Comparison of ENCODE assay signal across 1 cellular context in the genomic region with DNA sequence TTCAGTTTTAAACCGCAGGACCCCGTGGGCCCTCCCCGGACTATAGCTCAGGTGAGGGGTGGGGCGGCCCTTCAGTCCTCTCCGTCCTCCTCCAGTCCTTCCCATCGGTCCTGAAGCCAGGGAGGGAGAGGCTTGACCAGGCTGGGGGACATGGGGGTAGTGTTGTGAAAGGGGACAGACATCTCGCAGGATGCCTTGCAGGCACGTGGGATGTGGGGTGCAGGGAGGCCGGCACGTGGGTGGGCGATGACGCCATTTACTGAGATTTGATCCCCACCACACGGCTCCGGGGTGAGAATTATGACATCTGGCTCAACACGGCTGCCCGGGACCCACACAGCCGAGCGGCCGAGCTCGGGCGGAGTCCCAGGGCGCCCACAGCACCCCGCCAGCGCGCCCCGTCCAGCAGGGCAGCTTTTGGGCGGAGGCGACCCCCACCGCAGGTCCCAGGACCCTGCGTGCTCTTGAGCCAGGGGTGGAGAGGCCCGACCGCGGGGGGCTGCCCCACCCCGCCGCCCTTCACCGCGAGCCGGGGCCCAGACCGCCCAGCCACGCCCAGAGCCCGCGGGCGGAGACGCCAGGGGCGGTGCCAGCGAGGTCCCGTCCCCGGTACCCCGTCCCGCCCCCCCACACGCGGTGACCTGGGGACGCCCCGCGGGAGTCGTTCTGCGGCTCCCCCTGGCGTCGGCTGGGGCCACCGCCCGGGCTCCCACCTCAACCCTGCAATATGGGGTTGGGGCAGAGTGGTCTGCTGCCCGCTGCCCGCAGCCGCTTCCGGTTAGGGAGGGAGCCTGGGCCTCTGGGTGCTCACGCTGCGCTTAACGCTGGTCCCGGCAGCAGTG.
TF ChIP-seq lines count a peak whose summit lies in the region.

No MANE protein-coding gene starts in this region.

TF ChIP-seq in WTC11, 78 proteins besides CTCF, POLR2A, EP300 and RAD21 (continued from another document and continues in another):
- TF ChIP-seq, protein P1, sequence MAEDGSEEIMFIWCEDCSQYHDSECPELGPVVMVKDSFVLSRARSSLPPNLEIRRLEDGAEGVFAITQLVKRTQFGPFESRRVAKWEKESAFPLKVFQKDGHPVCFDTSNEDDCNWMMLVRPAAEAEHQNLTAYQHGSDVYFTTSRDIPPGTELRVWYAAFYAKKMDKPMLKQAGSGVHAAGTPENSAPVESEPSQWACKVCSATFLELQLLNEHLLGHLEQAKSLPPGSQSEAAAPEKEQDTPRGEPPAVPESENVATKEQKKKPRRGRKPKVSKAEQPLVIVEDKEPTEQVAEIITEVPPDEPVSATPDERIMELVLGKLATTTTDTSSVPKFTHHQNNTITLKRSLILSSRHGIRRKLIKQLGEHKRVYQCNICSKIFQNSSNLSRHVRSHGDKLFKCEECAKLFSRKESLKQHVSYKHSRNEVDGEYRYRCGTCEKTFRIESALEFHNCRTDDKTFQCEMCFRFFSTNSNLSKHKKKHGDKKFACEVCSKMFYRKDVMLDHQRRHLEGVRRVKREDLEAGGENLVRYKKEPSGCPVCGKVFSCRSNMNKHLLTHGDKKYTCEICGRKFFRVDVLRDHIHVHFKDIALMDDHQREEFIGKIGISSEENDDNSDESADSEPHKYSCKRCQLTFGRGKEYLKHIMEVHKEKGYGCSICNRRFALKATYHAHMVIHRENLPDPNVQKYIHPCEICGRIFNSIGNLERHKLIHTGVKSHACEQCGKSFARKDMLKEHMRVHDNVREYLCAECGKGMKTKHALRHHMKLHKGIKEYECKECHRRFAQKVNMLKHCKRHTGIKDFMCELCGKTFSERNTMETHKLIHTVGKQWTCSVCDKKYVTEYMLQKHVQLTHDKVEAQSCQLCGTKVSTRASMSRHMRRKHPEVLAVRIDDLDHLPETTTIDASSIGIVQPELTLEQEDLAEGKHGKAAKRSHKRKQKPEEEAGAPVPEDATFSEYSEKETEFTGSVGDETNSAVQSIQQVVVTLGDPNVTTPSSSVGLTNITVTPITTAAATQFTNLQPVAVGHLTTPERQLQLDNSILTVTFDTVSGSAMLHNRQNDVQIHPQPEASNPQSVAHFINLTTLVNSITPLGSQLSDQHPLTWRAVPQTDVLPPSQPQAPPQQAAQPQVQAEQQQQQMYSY (CRISPR knock-in tag; IDR thresholded peaks at IDR 0.05) = no peak
- TF ChIP-seq ZNF671 (CRISPR knock-in tag; IDR thresholded peaks at IDR 0.05) (no peak), ZNF263 (CRISPR knock-in tag; IDR thresholded peaks at IDR 0.05; ENCODE audit: low read depth) (no peak), KAT7 (CRISPR knock-in tag; IDR thresholded peaks at IDR 0.05; ENCODE audit: borderline replicate concordance) (no peak), ZBTB21 (CRISPR knock-in tag; IDR thresholded peaks at IDR 0.05; ENCODE audit: borderline replicate concordance) (no peak), ZNF423 (CRISPR knock-in tag; IDR thresholded peaks at IDR 0.05) (peak; percentile 39; the same call in 1 of the 2 replicates), RELA (CRISPR knock-in tag; IDR thresholded peaks at IDR 0.05; ENCODE audit: borderline replicate concordance) (no peak), ETV6 (CRISPR knock-in tag; IDR thresholded peaks at IDR 0.05) (no peak), HMGA2 (CRISPR knock-in tag; IDR thresholded peaks at IDR 0.05) (no peak), ZNF232 (CRISPR knock-in tag; IDR thresholded peaks at IDR 0.05) (no peak), IRF2 (CRISPR knock-in tag; IDR thresholded peaks at IDR 0.05; ENCODE audit: borderline replicate concordance, low read depth) (no peak), ESRRA (CRISPR knock-in tag; IDR thresholded peaks at IDR 0.05; ENCODE audit: borderline replicate concordance) (no peak), SOX15 (CRISPR knock-in tag; IDR thresholded peaks at IDR 0.05) (no peak), NR2C2 (CRISPR knock-in tag; IDR thresholded peaks at IDR 0.05) (no peak), SP1 (CRISPR knock-in tag; conservative IDR thresholded peaks at IDR 0.05) (peak; percentile 50), SMAD4 (CRISPR knock-in tag; IDR thresholded peaks at IDR 0.05) (no peak), CBFB (CRISPR knock-in tag; IDR thresholded peaks at IDR 0.05; ENCODE audit: low read depth) (no peak)
- TF ChIP-seq, protein P2, sequence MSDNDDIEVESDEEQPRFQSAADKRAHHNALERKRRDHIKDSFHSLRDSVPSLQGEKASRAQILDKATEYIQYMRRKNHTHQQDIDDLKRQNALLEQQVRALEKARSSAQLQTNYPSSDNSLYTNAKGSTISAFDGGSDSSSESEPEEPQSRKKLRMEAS (CRISPR knock-in tag; IDR thresholded peaks at IDR 0.05) = peak; percentile 48; the same call in 1 of the 2 replicates
- TF ChIP-seq, protein P3, sequence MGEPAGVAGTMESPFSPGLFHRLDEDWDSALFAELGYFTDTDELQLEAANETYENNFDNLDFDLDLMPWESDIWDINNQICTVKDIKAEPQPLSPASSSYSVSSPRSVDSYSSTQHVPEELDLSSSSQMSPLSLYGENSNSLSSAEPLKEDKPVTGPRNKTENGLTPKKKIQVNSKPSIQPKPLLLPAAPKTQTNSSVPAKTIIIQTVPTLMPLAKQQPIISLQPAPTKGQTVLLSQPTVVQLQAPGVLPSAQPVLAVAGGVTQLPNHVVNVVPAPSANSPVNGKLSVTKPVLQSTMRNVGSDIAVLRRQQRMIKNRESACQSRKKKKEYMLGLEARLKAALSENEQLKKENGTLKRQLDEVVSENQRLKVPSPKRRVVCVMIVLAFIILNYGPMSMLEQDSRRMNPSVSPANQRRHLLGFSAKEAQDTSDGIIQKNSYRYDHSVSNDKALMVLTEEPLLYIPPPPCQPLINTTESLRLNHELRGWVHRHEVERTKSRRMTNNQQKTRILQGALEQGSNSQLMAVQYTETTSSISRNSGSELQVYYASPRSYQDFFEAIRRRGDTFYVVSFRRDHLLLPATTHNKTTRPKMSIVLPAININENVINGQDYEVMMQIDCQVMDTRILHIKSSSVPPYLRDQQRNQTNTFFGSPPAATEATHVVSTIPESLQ (CRISPR knock-in tag; IDR thresholded peaks at IDR 0.05) = no peak
- TF ChIP-seq, protein P4, sequence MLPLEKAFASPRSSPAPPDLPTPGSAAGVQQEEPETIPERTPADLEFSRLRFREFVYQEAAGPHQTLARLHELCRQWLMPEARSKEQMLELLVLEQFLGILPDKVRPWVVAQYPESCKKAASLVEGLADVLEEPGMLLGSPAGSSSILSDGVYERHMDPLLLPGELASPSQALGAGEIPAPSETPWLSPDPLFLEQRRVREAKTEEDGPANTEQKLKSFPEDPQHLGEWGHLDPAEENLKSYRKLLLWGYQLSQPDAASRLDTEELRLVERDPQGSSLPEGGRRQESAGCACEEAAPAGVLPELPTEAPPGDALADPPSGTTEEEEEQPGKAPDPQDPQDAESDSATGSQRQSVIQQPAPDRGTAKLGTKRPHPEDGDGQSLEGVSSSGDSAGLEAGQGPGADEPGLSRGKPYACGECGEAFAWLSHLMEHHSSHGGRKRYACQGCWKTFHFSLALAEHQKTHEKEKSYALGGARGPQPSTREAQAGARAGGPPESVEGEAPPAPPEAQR (CRISPR knock-in tag; IDR thresholded peaks at IDR 0.05) = no peak
- TF ChIP-seq, protein P5, sequence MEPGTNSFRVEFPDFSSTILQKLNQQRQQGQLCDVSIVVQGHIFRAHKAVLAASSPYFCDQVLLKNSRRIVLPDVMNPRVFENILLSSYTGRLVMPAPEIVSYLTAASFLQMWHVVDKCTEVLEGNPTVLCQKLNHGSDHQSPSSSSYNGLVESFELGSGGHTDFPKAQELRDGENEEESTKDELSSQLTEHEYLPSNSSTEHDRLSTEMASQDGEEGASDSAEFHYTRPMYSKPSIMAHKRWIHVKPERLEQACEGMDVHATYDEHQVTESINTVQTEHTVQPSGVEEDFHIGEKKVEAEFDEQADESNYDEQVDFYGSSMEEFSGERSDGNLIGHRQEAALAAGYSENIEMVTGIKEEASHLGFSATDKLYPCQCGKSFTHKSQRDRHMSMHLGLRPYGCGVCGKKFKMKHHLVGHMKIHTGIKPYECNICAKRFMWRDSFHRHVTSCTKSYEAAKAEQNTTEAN (CRISPR knock-in tag; IDR thresholded peaks at IDR 0.05) = no peak
- TF ChIP-seq, protein P6, sequence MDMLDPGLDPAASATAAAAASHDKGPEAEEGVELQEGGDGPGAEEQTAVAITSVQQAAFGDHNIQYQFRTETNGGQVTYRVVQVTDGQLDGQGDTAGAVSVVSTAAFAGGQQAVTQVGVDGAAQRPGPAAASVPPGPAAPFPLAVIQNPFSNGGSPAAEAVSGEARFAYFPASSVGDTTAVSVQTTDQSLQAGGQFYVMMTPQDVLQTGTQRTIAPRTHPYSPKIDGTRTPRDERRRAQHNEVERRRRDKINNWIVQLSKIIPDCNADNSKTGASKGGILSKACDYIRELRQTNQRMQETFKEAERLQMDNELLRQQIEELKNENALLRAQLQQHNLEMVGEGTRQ (CRISPR knock-in tag; IDR thresholded peaks at IDR 0.05) = no peak
- TF ChIP-seq, protein P7, sequence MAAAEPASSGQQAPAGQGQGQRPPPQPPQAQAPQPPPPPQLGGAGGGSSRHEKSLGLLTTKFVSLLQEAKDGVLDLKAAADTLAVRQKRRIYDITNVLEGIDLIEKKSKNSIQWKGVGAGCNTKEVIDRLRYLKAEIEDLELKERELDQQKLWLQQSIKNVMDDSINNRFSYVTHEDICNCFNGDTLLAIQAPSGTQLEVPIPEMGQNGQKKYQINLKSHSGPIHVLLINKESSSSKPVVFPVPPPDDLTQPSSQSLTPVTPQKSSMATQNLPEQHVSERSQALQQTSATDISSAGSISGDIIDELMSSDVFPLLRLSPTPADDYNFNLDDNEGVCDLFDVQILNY (CRISPR knock-in tag; IDR thresholded peaks at IDR 0.05) = 0 out of 2 replicates have a peak, but pooled peaks have one; percentile 39
- TF ChIP-seq, protein P8, sequence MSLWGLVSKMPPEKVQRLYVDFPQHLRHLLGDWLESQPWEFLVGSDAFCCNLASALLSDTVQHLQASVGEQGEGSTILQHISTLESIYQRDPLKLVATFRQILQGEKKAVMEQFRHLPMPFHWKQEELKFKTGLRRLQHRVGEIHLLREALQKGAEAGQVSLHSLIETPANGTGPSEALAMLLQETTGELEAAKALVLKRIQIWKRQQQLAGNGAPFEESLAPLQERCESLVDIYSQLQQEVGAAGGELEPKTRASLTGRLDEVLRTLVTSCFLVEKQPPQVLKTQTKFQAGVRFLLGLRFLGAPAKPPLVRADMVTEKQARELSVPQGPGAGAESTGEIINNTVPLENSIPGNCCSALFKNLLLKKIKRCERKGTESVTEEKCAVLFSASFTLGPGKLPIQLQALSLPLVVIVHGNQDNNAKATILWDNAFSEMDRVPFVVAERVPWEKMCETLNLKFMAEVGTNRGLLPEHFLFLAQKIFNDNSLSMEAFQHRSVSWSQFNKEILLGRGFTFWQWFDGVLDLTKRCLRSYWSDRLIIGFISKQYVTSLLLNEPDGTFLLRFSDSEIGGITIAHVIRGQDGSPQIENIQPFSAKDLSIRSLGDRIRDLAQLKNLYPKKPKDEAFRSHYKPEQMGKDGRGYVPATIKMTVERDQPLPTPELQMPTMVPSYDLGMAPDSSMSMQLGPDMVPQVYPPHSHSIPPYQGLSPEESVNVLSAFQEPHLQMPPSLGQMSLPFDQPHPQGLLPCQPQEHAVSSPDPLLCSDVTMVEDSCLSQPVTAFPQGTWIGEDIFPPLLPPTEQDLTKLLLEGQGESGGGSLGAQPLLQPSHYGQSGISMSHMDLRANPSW (CRISPR knock-in tag; conservative IDR thresholded peaks at IDR 0.05; ENCODE audit: low read depth) = no peak
- TF ChIP-seq, protein P9, sequence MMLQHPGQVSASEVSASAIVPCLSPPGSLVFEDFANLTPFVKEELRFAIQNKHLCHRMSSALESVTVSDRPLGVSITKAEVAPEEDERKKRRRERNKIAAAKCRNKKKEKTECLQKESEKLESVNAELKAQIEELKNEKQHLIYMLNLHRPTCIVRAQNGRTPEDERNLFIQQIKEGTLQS (CRISPR knock-in tag; conservative IDR thresholded peaks at IDR 0.05) = no peak
- TF ChIP-seq, protein P10, sequence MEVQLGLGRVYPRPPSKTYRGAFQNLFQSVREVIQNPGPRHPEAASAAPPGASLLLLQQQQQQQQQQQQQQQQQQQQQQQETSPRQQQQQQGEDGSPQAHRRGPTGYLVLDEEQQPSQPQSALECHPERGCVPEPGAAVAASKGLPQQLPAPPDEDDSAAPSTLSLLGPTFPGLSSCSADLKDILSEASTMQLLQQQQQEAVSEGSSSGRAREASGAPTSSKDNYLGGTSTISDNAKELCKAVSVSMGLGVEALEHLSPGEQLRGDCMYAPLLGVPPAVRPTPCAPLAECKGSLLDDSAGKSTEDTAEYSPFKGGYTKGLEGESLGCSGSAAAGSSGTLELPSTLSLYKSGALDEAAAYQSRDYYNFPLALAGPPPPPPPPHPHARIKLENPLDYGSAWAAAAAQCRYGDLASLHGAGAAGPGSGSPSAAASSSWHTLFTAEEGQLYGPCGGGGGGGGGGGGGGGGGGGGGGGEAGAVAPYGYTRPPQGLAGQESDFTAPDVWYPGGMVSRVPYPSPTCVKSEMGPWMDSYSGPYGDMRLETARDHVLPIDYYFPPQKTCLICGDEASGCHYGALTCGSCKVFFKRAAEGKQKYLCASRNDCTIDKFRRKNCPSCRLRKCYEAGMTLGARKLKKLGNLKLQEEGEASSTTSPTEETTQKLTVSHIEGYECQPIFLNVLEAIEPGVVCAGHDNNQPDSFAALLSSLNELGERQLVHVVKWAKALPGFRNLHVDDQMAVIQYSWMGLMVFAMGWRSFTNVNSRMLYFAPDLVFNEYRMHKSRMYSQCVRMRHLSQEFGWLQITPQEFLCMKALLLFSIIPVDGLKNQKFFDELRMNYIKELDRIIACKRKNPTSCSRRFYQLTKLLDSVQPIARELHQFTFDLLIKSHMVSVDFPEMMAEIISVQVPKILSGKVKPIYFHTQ (CRISPR knock-in tag; IDR thresholded peaks at IDR 0.05) = no peak
- TF ChIP-seq, protein P11, sequence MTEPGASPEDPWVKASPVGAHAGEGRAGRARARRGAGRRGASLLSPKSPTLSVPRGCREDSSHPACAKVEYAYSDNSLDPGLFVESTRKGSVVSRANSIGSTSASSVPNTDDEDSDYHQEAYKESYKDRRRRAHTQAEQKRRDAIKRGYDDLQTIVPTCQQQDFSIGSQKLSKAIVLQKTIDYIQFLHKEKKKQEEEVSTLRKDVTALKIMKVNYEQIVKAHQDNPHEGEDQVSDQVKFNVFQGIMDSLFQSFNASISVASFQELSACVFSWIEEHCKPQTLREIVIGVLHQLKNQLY (CRISPR knock-in tag; IDR thresholded peaks at IDR 0.05) = no peak
- TF ChIP-seq, protein P12, sequence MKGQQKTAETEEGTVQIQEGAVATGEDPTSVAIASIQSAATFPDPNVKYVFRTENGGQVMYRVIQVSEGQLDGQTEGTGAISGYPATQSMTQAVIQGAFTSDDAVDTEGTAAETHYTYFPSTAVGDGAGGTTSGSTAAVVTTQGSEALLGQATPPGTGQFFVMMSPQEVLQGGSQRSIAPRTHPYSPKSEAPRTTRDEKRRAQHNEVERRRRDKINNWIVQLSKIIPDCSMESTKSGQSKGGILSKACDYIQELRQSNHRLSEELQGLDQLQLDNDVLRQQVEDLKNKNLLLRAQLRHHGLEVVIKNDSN (CRISPR knock-in tag; IDR thresholded peaks at IDR 0.05) = 0 out of 2 replicates have a peak, but pooled peaks have one; percentile 23
- TF ChIP-seq, protein P13, sequence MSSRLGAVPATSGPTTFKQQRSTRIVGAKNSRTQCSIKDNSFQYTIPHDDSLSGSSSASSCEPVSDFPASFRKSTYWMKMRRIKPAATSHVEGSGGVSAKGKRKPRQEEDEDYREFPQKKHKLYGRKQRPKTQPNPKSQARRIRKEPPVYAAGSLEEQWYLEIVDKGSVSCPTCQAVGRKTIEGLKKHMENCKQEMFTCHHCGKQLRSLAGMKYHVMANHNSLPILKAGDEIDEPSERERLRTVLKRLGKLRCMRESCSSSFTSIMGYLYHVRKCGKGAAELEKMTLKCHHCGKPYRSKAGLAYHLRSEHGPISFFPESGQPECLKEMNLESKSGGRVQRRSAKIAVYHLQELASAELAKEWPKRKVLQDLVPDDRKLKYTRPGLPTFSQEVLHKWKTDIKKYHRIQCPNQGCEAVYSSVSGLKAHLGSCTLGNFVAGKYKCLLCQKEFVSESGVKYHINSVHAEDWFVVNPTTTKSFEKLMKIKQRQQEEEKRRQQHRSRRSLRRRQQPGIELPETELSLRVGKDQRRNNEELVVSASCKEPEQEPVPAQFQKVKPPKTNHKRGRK (CRISPR knock-in tag; IDR thresholded peaks at IDR 0.05; ENCODE audit: borderline replicate concordance) = no peak
